8 cellular contexts compared by ENCODE assay signal in genomic region chr13:75482070-75482819, GRCh38. TPM values are rescaled to one million over a fixed set of nuclear protein-coding genes. Genes with fewer than 3 reads are reported as not detected.
DNase-seq lines count a peak whose midpoint lies in the region; ATAC-seq and TF ChIP-seq lines count a peak whose summit lies in the region.

A gene with protein sequence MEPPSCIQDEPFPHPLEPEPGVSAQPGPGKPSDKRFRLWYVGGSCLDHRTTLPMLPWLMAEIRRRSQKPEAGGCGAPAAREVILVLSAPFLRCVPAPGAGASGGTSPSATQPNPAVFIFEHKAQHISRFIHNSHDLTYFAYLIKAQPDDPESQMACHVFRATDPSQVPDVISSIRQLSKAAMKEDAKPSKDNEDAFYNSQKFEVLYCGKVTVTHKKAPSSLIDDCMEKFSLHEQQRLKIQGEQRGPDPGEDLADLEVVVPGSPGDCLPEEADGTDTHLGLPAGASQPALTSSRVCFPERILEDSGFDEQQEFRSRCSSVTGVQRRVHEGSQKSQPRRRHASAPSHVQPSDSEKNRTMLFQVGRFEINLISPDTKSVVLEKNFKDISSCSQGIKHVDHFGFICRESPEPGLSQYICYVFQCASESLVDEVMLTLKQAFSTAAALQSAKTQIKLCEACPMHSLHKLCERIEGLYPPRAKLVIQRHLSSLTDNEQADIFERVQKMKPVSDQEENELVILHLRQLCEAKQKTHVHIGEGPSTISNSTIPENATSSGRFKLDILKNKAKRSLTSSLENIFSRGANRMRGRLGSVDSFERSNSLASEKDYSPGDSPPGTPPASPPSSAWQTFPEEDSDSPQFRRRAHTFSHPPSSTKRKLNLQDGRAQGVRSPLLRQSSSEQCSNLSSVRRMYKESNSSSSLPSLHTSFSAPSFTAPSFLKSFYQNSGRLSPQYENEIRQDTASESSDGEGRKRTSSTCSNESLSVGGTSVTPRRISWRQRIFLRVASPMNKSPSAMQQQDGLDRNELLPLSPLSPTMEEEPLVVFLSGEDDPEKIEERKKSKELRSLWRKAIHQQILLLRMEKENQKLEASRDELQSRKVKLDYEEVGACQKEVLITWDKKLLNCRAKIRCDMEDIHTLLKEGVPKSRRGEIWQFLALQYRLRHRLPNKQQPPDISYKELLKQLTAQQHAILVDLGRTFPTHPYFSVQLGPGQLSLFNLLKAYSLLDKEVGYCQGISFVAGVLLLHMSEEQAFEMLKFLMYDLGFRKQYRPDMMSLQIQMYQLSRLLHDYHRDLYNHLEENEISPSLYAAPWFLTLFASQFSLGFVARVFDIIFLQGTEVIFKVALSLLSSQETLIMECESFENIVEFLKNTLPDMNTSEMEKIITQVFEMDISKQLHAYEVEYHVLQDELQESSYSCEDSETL (N-terminal part only) (minus strand): TSS chr13:75482169. CDS start chr13:75481767, 402 bp downstream.

- ATAC-seq in GM21717 (IDR thresholded peaks at IDR 0.05; ENCODE audit: unreplicated experiment) (peak; percentile 77), Panc1 (peak; percentile 91)
- peak; percentile 68 to 76 for ATAC-seq in naive thymus-derived CD8-positive, alpha-beta T cell

- H3K9me3 ChIP-seq in Panc1 (ENCODE audit: control insufficient read depth, insufficient read depth, low read depth, low read length): no peaks in the 10 kb centered on the region

- no peaks in the 10 kb centered on the region for H3K27me3 ChIP-seq in Panc1 (ENCODE audit: control insufficient read depth, insufficient read depth, low read length)

- intact Hi-C loops in Panc1 (cut with micrococcal nuclease; ENCODE audit: unreplicated experiment): loop anchor here (5.0 to 10.0 kb wide), 2 partner anchors 63 to 110 kb away; partner anchors contain the start of gene UCHL3
- intact Hi-C loops in activated T-helper 2 cell treated with anti-CD3 and anti-CD28 coated beads, Interferon-gamma antibody, Interleukin-2, Interleukin-4, amounts not matched to agents 10 μg/mL and 5 μg/mL and 100 μg/mL, durations not matched to agents 14 hours and 24 hours and 36 hours (cut with micrococcal nuclease): loop anchor here (1.0 to 5.0 kb wide), 5 partner anchors 56 to 1405 kb away; partner anchors contain the start of genes KCTD12, LMO7 and UCHL3

- in situ Hi-C loops in Panc1 (cut with HindIII; ENCODE audit: low pct_unique_long_range_greater_than_20kb, low sequenced_read_pairs): no loop called here

- H3K4me3 Mint-ChIP-seq in IgD-negative memory B cell: peak within 1 kb of the TSS; percentile 94 to 99 (median 98)
- H3K4me3 Mint-ChIP-seq in activated T-helper 2 cell treated with anti-CD3 and anti-CD28 coated beads, Interferon-gamma antibody, Interleukin-2, Interleukin-4, amounts not matched to agents 10 μg/mL and 5 μg/mL and 100 μg/mL, durations not matched to agents 14 hours and 24 hours and 36 hours (ENCODE audit: low read depth): peak within 1 kb of the TSS; percentile 94
- H3K4me3 Mint-ChIP-seq in naive thymus-derived CD8-positive, alpha-beta T cell: peak within 1 kb of the TSS; percentile 88 to 100 (median 94)

- no peaks in the 10 kb centered on the region for H3K4me1 ChIP-seq in Panc1 (ENCODE audit: control insufficient read depth, insufficient read depth, low read length)

- peak within 1 kb of the TSS in 2 of 3 donors; percentile 24 to 67 for H3K27ac Mint-ChIP-seq in IgD-negative memory B cell
- H3K27ac Mint-ChIP-seq in activated T-helper 2 cell treated with anti-CD3 and anti-CD28 coated beads, Interferon-gamma antibody, Interleukin-2, Interleukin-4, amounts not matched to agents 10 μg/mL and 5 μg/mL and 100 μg/mL, durations not matched to agents 14 hours and 24 hours and 36 hours: peak within 1 kb of the TSS; percentile 73
- H3K27ac Mint-ChIP-seq in naive thymus-derived CD8-positive, alpha-beta T cell: peak within 1 kb of the TSS in 2 of 10 donors; percentile 21 to 70

- H3K36me3 Mint-ChIP-seq in IgD-negative memory B cell: peaks cover 2% of the 10 kb centered on the region
- H3K36me3 Mint-ChIP-seq in activated T-helper 2 cell treated with anti-CD3 and anti-CD28 coated beads, Interferon-gamma antibody, Interleukin-2, Interleukin-4, amounts not matched to agents 10 μg/mL and 5 μg/mL and 100 μg/mL, durations not matched to agents 14 hours and 24 hours and 36 hours (ENCODE audit: low read depth): peaks cover 3% of the 10 kb centered on the region
- peaks cover 0 to 5% (median 2%) of the 10 kb centered on the region in 3 donors for H3K36me3 Mint-ChIP-seq in naive thymus-derived CD8-positive, alpha-beta T cell

- H3K27me3 Mint-ChIP-seq in IgD-negative memory B cell: peaks cover 52% of the 10 kb centered on the region
- H3K27me3 Mint-ChIP-seq in activated T-helper 2 cell treated with anti-CD3 and anti-CD28 coated beads, Interferon-gamma antibody, Interleukin-2, Interleukin-4, amounts not matched to agents 10 μg/mL and 5 μg/mL and 100 μg/mL, durations not matched to agents 14 hours and 24 hours and 36 hours (ENCODE audit: low read depth): peaks cover 44% of the 10 kb centered on the region
- peaks cover 35 to 79% (median 68%) of the 10 kb centered on the region in 5 donors for H3K27me3 Mint-ChIP-seq in naive thymus-derived CD8-positive, alpha-beta T cell

- POLR2A ChIA-PET in Panc1 (lab: Charles Lee): no interaction called here
- POLR2A ChIA-PET in naive thymus-derived CD8-positive, alpha-beta T cell (lab: Charles Lee): no interaction called here

- H3K36me3 ChIP-seq in Panc1 (ENCODE audit: control insufficient read depth, insufficient read depth, low read length): no peaks in the 10 kb centered on the region

- peak within 1 kb of the TSS; percentile 54 for H3K27ac ChIP-seq in Panc1 (ENCODE audit: low read length)

- DNase-seq in EH (ENCODE audit: low read depth) (peak; percentile 92), Panc1 (ENCODE audit: low read depth, low spot score) (peak; percentile 52), fibroblast of the aortic adventitia (ENCODE audit: low read depth) (peak; percentile 86), superior temporal gyrus (ENCODE audit: extremely low spot score) (peak; percentile 79)
- peak; percentile 50 for DNase-seq in activated T-helper 2 cell treated with anti-CD3 and anti-CD28 coated beads, Interferon-gamma antibody, Interleukin-2, Interleukin-4, amounts not matched to agents 10 μg/mL and 5 μg/mL and 100 μg/mL, durations not matched to agents 14 hours and 24 hours and 36 hours (ENCODE audit: low spot score)
- peak in 9 of 10 donors; percentile 6 to 69 (median 35) for DNase-seq in naive thymus-derived CD8-positive, alpha-beta T cell

- TF ChIP-seq CTCF in Panc1 (IDR thresholded peaks at IDR 0.05): peak; percentile 89
- peak; percentile 86 for TF ChIP-seq CTCF in fibroblast of the aortic adventitia (IDR thresholded peaks at IDR 0.05; ENCODE audit: insufficient read depth, low read length)

- no peaks in the 10 kb centered on the region for H3K9me3 Mint-ChIP-seq in IgD-negative memory B cell
- H3K9me3 Mint-ChIP-seq in activated T-helper 2 cell treated with anti-CD3 and anti-CD28 coated beads, Interferon-gamma antibody, Interleukin-2, Interleukin-4, amounts not matched to agents 10 μg/mL and 5 μg/mL and 100 μg/mL, durations not matched to agents 14 hours and 24 hours and 36 hours: no peaks in the 10 kb centered on the region
- H3K9me3 Mint-ChIP-seq in naive thymus-derived CD8-positive, alpha-beta T cell: no peaks in the 10 kb centered on the region

- H3K4me1 Mint-ChIP-seq in IgD-negative memory B cell: peaks cover 7 to 17% (median 9%) of the 10 kb centered on the region in 3 donors
- peaks cover 25% of the 10 kb centered on the region for H3K4me1 Mint-ChIP-seq in activated T-helper 2 cell treated with anti-CD3 and anti-CD28 coated beads, Interferon-gamma antibody, Interleukin-2, Interleukin-4, amounts not matched to agents 10 μg/mL and 5 μg/mL and 100 μg/mL, durations not matched to agents 14 hours and 24 hours and 36 hours (ENCODE audit: low read depth)
- peaks cover 7 to 21% (median 14%) of the 10 kb centered on the region in 4 donors for H3K4me1 Mint-ChIP-seq in naive thymus-derived CD8-positive, alpha-beta T cell

- BruUV-seq in Panc1 (replicated peaks; lab: Mats Ljungman, UMichigan): no TSS peak

- CTCF ChIA-PET in Panc1 (lab: Charles Lee): interaction anchor here (0.6 to 1.1 kb wide), 4 partner anchors 36 to 383 kb away, joined by 3 to 4 read pairs (median 4); no protein-coding TSS in a partner anchor

- peak within 1 kb of the TSS; percentile 54 to 66 for H3K4me3 ChIP-seq in Panc1 (ENCODE audit: low read depth in 2 of 2, low read length in 2 of 2)
- peak within 1 kb of the TSS; percentile 78 for H3K4me3 ChIP-seq in fibroblast of the aortic adventitia (ENCODE audit: low read depth, low read length)

RNA-seq across cellular contexts. Expression of the gene that starts here (rescaled TPM):
- 1.6 TPM for polyA plus RNA-seq in IgD-negative memory B cell
- total RNA-seq in Panc1 (2021; ENCODE audit: unreplicated experiment) (5.5 TPM), fibroblast of the aortic adventitia (ENCODE audit: low replicate concordance) (9.5 and 10.2 TPM in 2 replicates)
- polyA plus RNA-seq in Panc1 (2012; ENCODE audit: insufficient read length): 3.5 TPM
- 36.4 and 39.7 TPM in 2 replicates for total RNA-seq in activated T-helper 2 cell treated with anti-CD3 and anti-CD28 coated beads, Interferon-gamma antibody, Interleukin-2, Interleukin-4, amounts not matched to agents 10 μg/mL and 5 μg/mL and 100 μg/mL, durations not matched to agents 14 hours and 24 hours and 36 hours
- total RNA-seq in naive thymus-derived CD8-positive, alpha-beta T cell: 10 to 100 TPM; 57.5 to 58.1 TPM
- polyA plus RNA-seq in naive thymus-derived CD8-positive, alpha-beta T cell: 10 to 100 TPM; 11.8 to 19.3 (median 14.2) TPM

Comparison
In these comparisons a context has a peak if more than half of its experiments do, and no peak if none do; other contexts are left out.
1. Peak in every context shown above with its lines: DNase-seq, ATAC-seq, H3K4me3 ChIP-seq and H3K27ac ChIP-seq.
2. DNase-seq: peak in every context shown above with its lines; median percentile 92 in EH; 86 in fibroblast of the aortic adventitia; 79 in superior temporal gyrus; 52 in Panc1; 50 in activated T-helper 2 cell treated with anti-CD3 and anti-CD28 coated beads, Interferon-gamma antibody, Interleukin-2, Interleukin-4, amounts not matched to agents 10 μg/mL and 5 μg/mL and 100 μg/mL, durations not matched to agents 14 hours and 24 hours and 36 hours; 35 in naive thymus-derived CD8-positive, alpha-beta T cell.